ENCODE assay signal across 33 cellular contexts in the genomic region with DNA sequence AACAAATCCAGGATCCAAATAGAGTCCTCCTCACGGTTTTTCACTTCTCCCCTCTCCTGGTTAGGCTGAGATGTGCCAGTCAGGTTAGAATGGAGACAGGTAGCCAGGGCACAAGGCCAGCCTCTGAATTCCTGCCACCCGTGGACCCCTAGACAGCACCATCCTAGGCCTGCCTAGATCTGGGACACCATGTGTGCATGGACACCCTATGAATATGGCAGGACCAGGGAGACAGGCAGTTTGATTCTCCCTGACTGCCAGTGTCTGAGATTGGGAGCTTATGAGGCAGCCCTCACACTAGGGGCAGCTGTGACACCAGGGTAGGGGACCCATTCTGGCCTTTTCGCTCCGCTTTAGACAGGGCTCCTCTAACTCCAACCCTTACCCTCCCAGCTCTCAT. TPM values are rescaled to one million over a fixed set of nuclear protein-coding genes. Genes with fewer than 3 reads are reported as not detected.
"Had no signal": no experiment of that assay in that cellular context is flagged by ENCODE, and none has a peak within 500 bp of the region (broad histone marks: within the 10 kb centered on the region; RNA-seq: fewer than 3 reads in every experiment).

No MANE protein-coding gene starts in this region.

- H3K27ac ChIP-seq: brain microvascular endothelial cell, epithelial cell of prostate, esophagus squamous epithelium had no signal

- H3K27me3 ChIP-seq: brain microvascular endothelial cell had no signal

- H3K36me3 Mint-ChIP-seq: activated CD4-positive, alpha-beta memory T cell treated with anti-CD3 and anti-CD28 coated beads for 36 hours; activated naive CD8-positive, alpha-beta T cell had no signal

- H3K9me3 Mint-ChIP-seq: activated CD4-positive, alpha-beta memory T cell treated with anti-CD3 and anti-CD28 coated beads for 36 hours; activated CD4-positive, alpha-beta T cell treated with anti-CD3 and anti-CD28 coated beads, Interleukin-2, amount 10 ng/mL, durations not matched to agents 24 days and 14 days; activated T-cell treated with anti-CD3 and anti-CD28 coated beads, Interleukin-2, amount 50 U/mL, for 4 hours; activated T-helper 17 cell treated with anti-CD3 and anti-CD28 coated beads, Interleukin-2, amount 50 U/mL, for 72 hours; central memory CD8-positive, alpha-beta T cell had no signal

- H3K27me3 Mint-ChIP-seq: activated CD4-positive, alpha-beta memory T cell treated with anti-CD3 and anti-CD28 coated beads for 36 hours had no signal

- H3K4me3 Mint-ChIP-seq: activated CD4-positive, alpha-beta memory T cell treated with anti-CD3 and anti-CD28 coated beads for 36 hours; activated CD4-positive, alpha-beta T cell treated with anti-CD3 and anti-CD28 coated beads for 36 hours; activated CD4-positive, alpha-beta T cell treated with anti-CD3 and anti-CD28 coated beads, Interleukin-2, amount 10 ng/mL, durations not matched to agents 24 days and 14 days; activated CD8-positive, alpha-beta T cell treated with anti-CD3 and anti-CD28 coated beads, Interleukin-2, amount 10 ng/mL, durations not matched to agents 7 days and 5 days; activated naive CD8-positive, alpha-beta T cell; activated T-cell treated with anti-CD3 and anti-CD28 coated beads, Interleukin-2, amount 50 U/mL, for 4 hours; activated T-helper 17 cell treated with anti-CD3 and anti-CD28 coated beads, Interleukin-2, amount 50 U/mL, for 72 hours; central memory CD8-positive, alpha-beta T cell had no signal

- H3K4me3 ChIP-seq: esophagus squamous epithelium had no signal

- H3K36me3 ChIP-seq: brain microvascular endothelial cell, esophagus squamous epithelium had no signal

- H3K27ac Mint-ChIP-seq: activated CD4-positive, alpha-beta memory T cell treated with anti-CD3 and anti-CD28 coated beads for 36 hours; activated CD4-positive, alpha-beta T cell treated with anti-CD3 and anti-CD28 coated beads for 36 hours; activated CD4-positive, alpha-beta T cell treated with anti-CD3 and anti-CD28 coated beads, Interleukin-2, amount 10 ng/mL, durations not matched to agents 24 days and 14 days; activated CD8-positive, alpha-beta T cell treated with anti-CD3 and anti-CD28 coated beads, Interleukin-2, amount 10 ng/mL, durations not matched to agents 7 days and 5 days; activated naive CD8-positive, alpha-beta T cell; activated T-helper 17 cell treated with anti-CD3 and anti-CD28 coated beads, Interleukin-2, amount 50 U/mL, for 72 hours had no signal

- DNase-seq: activated CD4-positive, alpha-beta memory T cell treated with anti-CD3 and anti-CD28 coated beads for 36 hours; activated CD4-positive, alpha-beta T cell treated with anti-CD3 and anti-CD28 coated beads for 36 hours; activated CD4-positive, alpha-beta T cell treated with anti-CD3 and anti-CD28 coated beads, Interleukin-2, amount 10 ng/mL, durations not matched to agents 24 days and 14 days; activated CD4-positive, CD25-positive, alpha-beta regulatory T cell; activated CD4-positive, CD25-positive, alpha-beta regulatory T cell treated with anti-CD3 and anti-CD28 coated beads, Interleukin-2, amount 50 U/mL, for 72 hours; activated CD8-positive, alpha-beta T cell treated with anti-CD3 and anti-CD28 coated beads, Interleukin-2, amount 10 ng/mL, durations not matched to agents 7 days and 5 days; activated effector memory CD4-positive, alpha-beta T cell treated with Interleukin-2 at 50 U/mL for 16 hours; activated gamma-delta T cell treated with Interleukin-2 at 50 U/mL for 16 hours; activated naive CD4-positive, alpha-beta T cell treated with anti-CD3 and anti-CD28 coated beads, Interleukin-2, amount 50 U/mL, for 16 hours; activated naive CD4-positive, alpha-beta T cell treated with Interleukin-2 at 50 U/mL for 16 hours; activated T-cell treated with anti-CD3 and anti-CD28 coated beads, Interleukin-2, amount 50 U/mL, for 4 hours; amniotic stem cell; anterior cingulate cortex; brain microvascular endothelial cell; cortex of kidney; effector CD8-positive, alpha-beta T cell; esophagus squamous epithelium; foreskin melanocyte; T-helper 2 cell had no signal

- H3K4me1 Mint-ChIP-seq: activated CD4-positive, alpha-beta T cell treated with anti-CD3 and anti-CD28 coated beads for 36 hours; activated CD4-positive, alpha-beta T cell treated with anti-CD3 and anti-CD28 coated beads, Interleukin-2, amount 10 ng/mL, durations not matched to agents 24 days and 14 days; central memory CD8-positive, alpha-beta T cell had no signal

- H3K9me3 ChIP-seq: esophagus squamous epithelium had no signal

RNA-seq across cellular contexts. Expression of a gene that starts 7.5 kb away (rescaled TPM):
- total RNA-seq: activated CD4-positive, alpha-beta memory T cell treated with anti-CD3 and anti-CD28 coated beads for 36 hours; activated CD4-positive, alpha-beta T cell treated with anti-CD3 and anti-CD28 coated beads for 36 hours; activated CD4-positive, alpha-beta T cell treated with anti-CD3 and anti-CD28 coated beads, Interleukin-2, amount 10 ng/mL, durations not matched to agents 24 days and 14 days; activated CD8-positive, alpha-beta T cell treated with anti-CD3 and anti-CD28 coated beads, Interleukin-2, amount 10 ng/mL, durations not matched to agents 7 days and 5 days; activated T-cell treated with anti-CD3 and anti-CD28 coated beads, Interleukin-2, amount 50 U/mL, for 4 hours; activated T-helper 17 cell treated with anti-CD3 and anti-CD28 coated beads, Interleukin-2, amount 50 U/mL, for 72 hours; astrocyte; bronchial epithelial cell; cardiac septum; chondrocyte; dermis microvascular lymphatic vessel endothelial cell; endothelial cell of umbilical vein; esophagus squamous epithelium; fibroblast of lung; fibroblast of villous mesenchyme; T-helper 1 cell treated with Interleukin-12 subunit alpha and Interleukin-12 subunit beta and Interleukin-4 antibody, amounts not matched to agents 30 ng/mL and 1 ng/mL, for 36 hours had no signal
- polyA plus RNA-seq: endothelial cell of umbilical vein, esophagus, fibroblast of lung had no signal

RNA-seq across cellular contexts. Expression of a gene that starts 56.7 kb away (rescaled TPM):
- total RNA-seq: activated CD4-positive, alpha-beta memory T cell treated with anti-CD3 and anti-CD28 coated beads for 36 hours; activated CD4-positive, alpha-beta T cell treated with anti-CD3 and anti-CD28 coated beads for 36 hours; activated CD4-positive, alpha-beta T cell treated with anti-CD3 and anti-CD28 coated beads, Interleukin-2, amount 10 ng/mL, durations not matched to agents 24 days and 14 days; activated CD8-positive, alpha-beta T cell treated with anti-CD3 and anti-CD28 coated beads, Interleukin-2, amount 10 ng/mL, durations not matched to agents 7 days and 5 days; activated T-cell treated with anti-CD3 and anti-CD28 coated beads, Interleukin-2, amount 50 U/mL, for 4 hours; activated T-helper 17 cell treated with anti-CD3 and anti-CD28 coated beads, Interleukin-2, amount 50 U/mL, for 72 hours; astrocyte; bronchial epithelial cell; chondrocyte; dermis microvascular lymphatic vessel endothelial cell; endothelial cell of umbilical vein; fibroblast of lung; fibroblast of villous mesenchyme; T-helper 1 cell treated with Interleukin-12 subunit alpha and Interleukin-12 subunit beta and Interleukin-4 antibody, amounts not matched to agents 30 ng/mL and 1 ng/mL, for 36 hours had no signal
- polyA plus RNA-seq: endothelial cell of umbilical vein, fibroblast of lung had no signal
